9 cellular contexts compared by ENCODE assay signal in the genomic region with DNA sequence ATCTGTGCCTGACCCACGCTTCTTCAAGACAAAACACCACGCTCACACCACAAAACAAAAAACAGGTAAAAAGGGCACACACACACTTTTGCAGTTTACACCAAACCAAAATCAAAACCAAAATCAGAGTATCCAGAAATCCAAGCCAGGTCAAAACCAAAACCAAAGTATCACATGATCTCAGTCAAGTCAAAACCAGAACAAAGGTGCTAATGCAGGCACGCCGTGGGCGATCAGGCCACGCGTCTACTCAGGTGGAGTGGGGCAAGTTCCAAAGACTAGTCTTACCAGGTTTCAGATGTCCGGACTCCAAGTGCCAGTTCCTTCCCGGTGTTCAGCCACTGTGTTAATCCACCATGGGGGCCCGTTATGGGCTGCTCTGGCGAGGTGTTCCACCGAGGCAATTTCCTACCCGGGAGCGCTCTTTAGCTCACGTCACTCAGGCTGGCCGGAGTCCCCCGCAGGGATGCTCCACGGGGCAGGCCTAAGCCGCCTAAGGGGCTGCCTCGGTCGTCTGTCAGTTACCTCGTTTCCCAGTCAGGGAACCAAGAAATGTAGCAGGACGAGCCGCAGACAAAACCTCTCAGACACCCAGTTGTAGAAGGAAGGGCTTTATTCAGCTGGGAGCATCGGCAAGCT. TPM values are rescaled to one million over a fixed set of nuclear protein-coding genes. Genes with fewer than 3 reads are reported as not detected.
DNase-seq lines count a peak whose midpoint lies in the region; ATAC-seq, FAIRE-seq and TF ChIP-seq lines count a peak whose summit lies in the region.
"Not testable (repeated sequence)": the region's sequence is repeated elsewhere in the genome, so short reads cannot be mapped to it uniquely, and the experiment has no call there.
"Had no signal": no experiment of that assay in that cellular context is flagged by ENCODE, and none has a peak within 500 bp of the region (broad histone marks: within the 10 kb centered on the region; RNA-seq: fewer than 3 reads in every experiment).

No MANE protein-coding gene starts in this region.

- FAIRE-seq in GM18507 (lab: Jason Lieb, UNC): peak; percentile 59
- not testable (repeated sequence) for FAIRE-seq in H1 (lab: Jason Lieb, UNC)

- not testable (repeated sequence) for DNase-seq in GM18507 (ENCODE audit: extremely low spot score, insufficient read length, low read depth); Panc1 (ENCODE audit: low read depth, low spot score); activated T-cell treated with anti-CD3 and anti-CD28 coated beads, Interleukin-2, amount 50 U/mL, for 72 hours; naive B cell; prostate gland (ENCODE audit: low spot score)
- DNase-seq in H1 (ENCODE audit: low read depth in 1 of 2, low spot score in 2 of 2) (peak in 1 of 2 experiments; percentile 44), Right ventricle myocardium superior (peak; percentile 15)

- H2BK120ac ChIP-seq in H1 (replicated peaks; ENCODE audit: low read depth, low read length): not testable (repeated sequence)

- not testable (repeated sequence) for H3K36me3 ChIP-seq in BLaER1 treated with 17β-estradiol and CSF1 and Interleukin-3, amounts not matched to agents 10 nM and 100 nM; Panc1 (ENCODE audit: control insufficient read depth, insufficient read depth, low read length); H1 (ENCODE audit: control insufficient read depth in 2 of 4, insufficient read depth in 4 of 4, low read length in 3 of 4); prostate gland

- not testable (repeated sequence) for TF ChIP-seq EP300 in H1 (IDR thresholded peaks at IDR 0.05; ENCODE audit: borderline replicate concordance in 1 of 2, low read depth in 2 of 2, low read length in 2 of 2)

- BruUV-seq in Panc1 (replicated peaks; lab: Mats Ljungman, UMichigan): not testable (repeated sequence)

- 0 out of 2 replicates have a peak overlapping the region, but pooled peaks have one; percentile 88 for H2BK15ac ChIP-seq in H1 (ENCODE audit: low read length)

- H3K23ac ChIP-seq in H1 (ENCODE audit: insufficient read length): not testable (repeated sequence)

- H3K23me2 ChIP-seq in H1 (ENCODE audit: low read depth, low read length): not testable (repeated sequence)

- H3K4me3 Mint-ChIP-seq in activated T-cell treated with anti-CD3 and anti-CD28 coated beads, Interleukin-2, amount 50 U/mL, for 72 hours: peak overlapping the region in 1 of 2 donors; percentile 45
- peak overlapping the region in 3 of 8 donors; percentile 21 to 56 (median 41) for H3K4me3 Mint-ChIP-seq in naive B cell

- not testable (repeated sequence) for H3K79me2 ChIP-seq in H1 (ENCODE audit: control insufficient read depth in 1 of 2, insufficient read depth in 2 of 2, low read length in 2 of 2)

- not testable (repeated sequence) for H3K27me3 Mint-ChIP-seq in activated T-cell treated with anti-CD3 and anti-CD28 coated beads, Interleukin-2, amount 50 U/mL, for 72 hours (ENCODE audit: low read depth)
- H3K27me3 Mint-ChIP-seq in naive B cell: peaks cover 4 to 23% (median 21%) of the 10 kb centered on the region in 3 donors

- not testable (repeated sequence) for H2BK5ac ChIP-seq in H1 (ENCODE audit: low read depth, low read length)

- H3K27me3 ChIP-seq in BLaER1 treated with 17β-estradiol and CSF1 and Interleukin-3, amounts not matched to agents 10 nM and 100 nM; Panc1 (ENCODE audit: control insufficient read depth, insufficient read depth, low read length); H1 (replicated peaks in 1 of 4; ENCODE audit: control insufficient read depth in 3 of 4, extremely low read depth in 1 of 4, insufficient read depth in 3 of 4, low read length in 3 of 4); prostate gland (replicated peaks; ENCODE audit: insufficient read depth): not testable (repeated sequence)

- not testable (repeated sequence) for H4K91ac ChIP-seq in H1 (replicated peaks; ENCODE audit: insufficient read length, low read length)

- not testable (repeated sequence) for H3K9me3 Mint-ChIP-seq in activated T-cell treated with anti-CD3 and anti-CD28 coated beads, Interleukin-2, amount 50 U/mL, for 72 hours; naive B cell

- H3K9ac ChIP-seq in BLaER1 treated with 17β-estradiol and CSF1 and Interleukin-3, amounts not matched to agents 10 nM and 100 nM: peak overlapping the region; percentile 30 to 77 (median 61); a peak in 19 of 22 replicates
- H3K9ac ChIP-seq in H1 (replicated peaks in 1 of 4; ENCODE audit: extremely low read depth in 1 of 4, low read depth in 3 of 4, low read length in 3 of 4): not testable (repeated sequence)

- not testable (repeated sequence) for H3K9me3 ChIP-seq in BLaER1 treated with 17β-estradiol and CSF1 and Interleukin-3, amounts not matched to agents 10 nM and 100 nM (replicated peaks in 1 of 11); Panc1 (ENCODE audit: control insufficient read depth, insufficient read depth, low read depth, low read length); H1 (ENCODE audit: insufficient read depth in 2 of 2, low read depth in 1 of 2, low read length in 1 of 2); prostate gland

- POLR2A ChIA-PET in Panc1 (lab: Charles Lee): not testable (repeated sequence)
- POLR2A ChIA-PET in H1 (lab: Charles Lee; ENCODE audit: partially characterized antibody): interaction anchor here (0.8 to 1.7 kb wide), 8 partner anchors 9 to 83 kb away, joined by 3 to 6 read pairs (median 3); a partner anchor contains a TSS

- peak overlapping the region in 9 of 11 experiments; percentile 39 to 78 (median 64); a peak in 15 of 22 replicates for H3K27ac ChIP-seq in BLaER1 treated with 17β-estradiol and CSF1 and Interleukin-3, amounts not matched to agents 10 nM and 100 nM
- H3K27ac ChIP-seq in Panc1 (ENCODE audit: low read length) (peak overlapping the region; percentile 61; the same call in 1 of the 2 replicates), prostate gland (peak overlapping the region; percentile 80 to 83)
- H3K27ac ChIP-seq in H1 (ENCODE audit: low read depth, low read length): not testable (repeated sequence)

- H2AFZ ChIP-seq in H1 (ENCODE audit: low read length): not testable (repeated sequence)

- peak overlapping the region in 8 of 11 experiments; percentile 1 to 58 (median 38); a peak in 11 of 22 replicates for H3K4me2 ChIP-seq in BLaER1 treated with 17β-estradiol and CSF1 and Interleukin-3, amounts not matched to agents 10 nM and 100 nM
- H3K4me2 ChIP-seq in H1 (ENCODE audit: insufficient read depth in 1 of 2, low read depth in 2 of 2, low read length in 2 of 2): not testable (repeated sequence)

- TF ChIP-seq POLR2A in H1 (IDR thresholded peaks at IDR 0.05; ENCODE audit: control extremely low read depth in 1 of 2, low read depth in 2 of 2, low read length in 2 of 2); prostate gland (IDR thresholded peaks at IDR 0.05): not testable (repeated sequence)

- not testable (repeated sequence) for H4K20me1 ChIP-seq in BLaER1 treated with 17β-estradiol and CSF1 and Interleukin-3, amounts not matched to agents 10 nM and 100 nM; H1 (replicated peaks in 1 of 2; ENCODE audit: control insufficient read depth in 1 of 2, insufficient read depth in 2 of 2, low read length in 2 of 2)

- 93% methylated on average over 25 of the region's 25 CpGs; no CpG with 5 or more reads in 1 of the 2 experiments for WGBS in H1 (ENCODE audit: extremely low coverage in 1 of 2, insufficient coverage in 1 of 2, insufficient read length in 1 of 2, insufficient replicate concordance in 2 of 2, low coverage in 1 of 2, low lambda C conversion rate in 2 of 2, missing lambda C conversion rate in 1 of 2), 2 experiments
- WGBS in prostate gland: 56% methylated on average over 25 of the region's 25 CpGs

- CTCF ChIA-PET in Panc1 (lab: Charles Lee): not testable (repeated sequence)
- CTCF ChIA-PET in H1 (lab: Charles Lee; ENCODE audit: partially characterized antibody): interaction anchor here (1.1 to 1.6 kb wide), 4 partner anchors 9 to 21 kb away, joined by 3 to 5 read pairs (median 4); no protein-coding TSS in a partner anchor

- TF ChIP-seq CTCF in Panc1 (IDR thresholded peaks at IDR 0.05); H1 (IDR thresholded peaks at IDR 0.05; ENCODE audit: control extremely low read depth in 1 of 3, insufficient read depth in 1 of 3, low read depth in 1 of 3, low read length in 3 of 3); prostate gland (IDR thresholded peaks at IDR 0.05): not testable (repeated sequence)

- intact Hi-C loops in Panc1 (cut with micrococcal nuclease; ENCODE audit: unreplicated experiment); Right ventricle myocardium superior (cut with DNase I); prostate gland (cut with DNase I): not testable (repeated sequence)

- H2AK5ac ChIP-seq in H1 (ENCODE audit: low read depth, low read length): 0 out of 2 replicates have a peak overlapping the region, but pooled peaks have one; percentile 90

- H3K4ac ChIP-seq in H1 (replicated peaks; ENCODE audit: insufficient read length, low read depth, low read length): not testable (repeated sequence)

- not testable (repeated sequence) for H3K56ac ChIP-seq in H1 (replicated peaks; ENCODE audit: insufficient read length, low read depth, low read length)

- H2BK20ac ChIP-seq in H1 (ENCODE audit: low read length): not testable (repeated sequence)

- not testable (repeated sequence) for H3K14ac ChIP-seq in H1 (ENCODE audit: insufficient read length)

- not testable (repeated sequence) for H3K36me3 Mint-ChIP-seq in activated T-cell treated with anti-CD3 and anti-CD28 coated beads, Interleukin-2, amount 50 U/mL, for 72 hours (ENCODE audit: insufficient read depth in 2 of 2); naive B cell

- peaks cover 18 to 50% (median 43%) of the 10 kb centered on the region in 10 experiments for H3K4me1 ChIP-seq in BLaER1 treated with 17β-estradiol and CSF1 and Interleukin-3, amounts not matched to agents 10 nM and 100 nM
- H3K4me1 ChIP-seq in Panc1 (ENCODE audit: control insufficient read depth, insufficient read depth, low read length) (peaks cover 22% of the 10 kb centered on the region), H1 (replicated peaks in 1 of 4; ENCODE audit: control insufficient read depth in 3 of 4, insufficient read depth in 4 of 4, low read length in 3 of 4) (peaks cover 0 to 29% (median 23%) of the 10 kb centered on the region in 4 experiments; a peak in 6 of 7 replicates)
- not testable (repeated sequence) for H3K4me1 ChIP-seq in prostate gland (replicated peaks)

- ATAC-seq in Panc1; activated T-cell treated with anti-CD3 and anti-CD28 coated beads, Interleukin-2, amount 50 U/mL, for 72 hours (replicated peaks in 1 of 2); Right ventricle myocardium superior (ENCODE audit: poor library complexity); naive B cell (ENCODE audit: low read depth in 2 of 2): not testable (repeated sequence)

- not testable (repeated sequence) for H3K4me3 ChIP-seq in BLaER1 treated with 17β-estradiol and CSF1 and Interleukin-3, amounts not matched to agents 10 nM and 100 nM; Panc1 (ENCODE audit: low read depth in 2 of 2, low read length in 2 of 2); H1 (ENCODE audit: extremely low read depth in 1 of 4, insufficient read depth in 2 of 4, low read depth in 3 of 4, low read length in 4 of 4); prostate gland

- H3K18ac ChIP-seq in H1 (ENCODE audit: extremely low read depth, low read length): not testable (repeated sequence)

- peaks cover 24% of the 10 kb centered on the region for H3K4me1 Mint-ChIP-seq in activated T-cell treated with anti-CD3 and anti-CD28 coated beads, Interleukin-2, amount 50 U/mL, for 72 hours (ENCODE audit: low read depth)
- peaks cover 5 to 12% (median 8%) of the 10 kb centered on the region in 3 donors for H3K4me1 Mint-ChIP-seq in naive B cell

- peak overlapping the region; percentile 5 for H3K27ac Mint-ChIP-seq in activated T-cell treated with anti-CD3 and anti-CD28 coated beads, Interleukin-2, amount 50 U/mL, for 72 hours
- H3K27ac Mint-ChIP-seq in naive B cell: peak overlapping the region in 4 of 6 donors; percentile 25 to 40 (median 34)

- TF ChIP-seq RAD21 in H1 (IDR thresholded peaks at IDR 0.05 in 1 of 2, conservative IDR thresholded peaks at IDR 0.05 in 1 of 2; ENCODE audit: low read depth in 2 of 2, low read length in 2 of 2): not testable (repeated sequence)

- in situ Hi-C loops in Panc1 (cut with HindIII; ENCODE audit: low pct_unique_long_range_greater_than_20kb, low sequenced_read_pairs): not testable (repeated sequence)

- not testable (repeated sequence) for H4K5ac ChIP-seq in H1 (ENCODE audit: insufficient read length, low read depth, low read length)

- H4K8ac ChIP-seq in H1 (ENCODE audit: extremely low read depth, insufficient read depth, low read length): 0 out of 2 replicates have a peak overlapping the region, but pooled peaks have one; percentile 35

- not testable (repeated sequence) for H3K79me1 ChIP-seq in H1 (ENCODE audit: low read depth, low read length)

- H2BK12ac ChIP-seq in H1 (ENCODE audit: low read depth, low read length): not testable (repeated sequence)

RNA-seq across cellular contexts. Expression of a gene that starts 3.1 kb away (rescaled TPM):
- total RNA-seq in Panc1 (2021; ENCODE audit: unreplicated experiment) (1.9 TPM), Right ventricle myocardium superior (1.8 TPM), prostate gland (10 to 100 TPM; 33.7 to 34.9 TPM)
- 3.7 TPM for polyA plus RNA-seq in Panc1 (2012; ENCODE audit: insufficient read length)
- total RNA-seq in activated T-cell treated with anti-CD3 and anti-CD28 coated beads, Interleukin-2, amount 50 U/mL, for 72 hours: under 1 TPM in 1 of 2 donors, not detected in 1; 0.17 TPM
- total RNA-seq in H1 (2021; fragmentation: NEBNext Ultra II Directional; extraction: Animal tissue kit (Norgen Biotek cat#: 25700)): 1.8 and 2.2 TPM in 2 replicates
- polyA plus RNA-seq in H1 (2011; rRNA removed) (1.7 and 2.0 TPM in 2 replicates), naive B cell (ENCODE audit: low read depth in 6 of 6) (1 to 10 TPM in 1 of 6 donors, under 1 TPM in 4, not detected in 1; 0.17 to 1.5 (median 0.28) TPM)
- polyA plus RNA-seq in H1 (2011; cell fraction: cytosol; rRNA removed): 3.2 TPM
- 6.6 TPM for polyA plus RNA-seq in H1 (2011; cell fraction: nucleus; rRNA removed)
- 2.6 to 3.5 TPM (median 3.3 TPM) in 4 replicates for polyA plus RNA-seq in H1 (2012, experiment 1 of 2)
- 3.2 TPM for polyA plus RNA-seq in H1 (2012, experiment 2 of 2)
- 1.2 TPM for polyA plus RNA-seq in H1 (2013, experiment 1 of 2)
- polyA plus RNA-seq in H1 (2013, experiment 2 of 2): 1.3 TPM
- 0.73 and 0.80 TPM in 2 replicates for polyA minus RNA-seq in H1 (2011; rRNA and poly(A)+ RNA removed)
- polyA minus RNA-seq in H1 (2011; cell fraction: cytosol; rRNA and poly(A)+ RNA removed): 1.7 TPM
- polyA minus RNA-seq in H1 (2011; cell fraction: nucleus; rRNA and poly(A)+ RNA removed): 2.2 TPM
- total RNA-seq: CD8-positive, alpha-beta memory T cell had no signal
- polyA plus RNA-seq: CD8-positive, alpha-beta memory T cell had no signal

RNA-seq across cellular contexts. Expression of a gene that starts 10.9 kb away (rescaled TPM):
- total RNA-seq in Panc1 (2021; ENCODE audit: unreplicated experiment) (196 TPM), Right ventricle myocardium superior (144 TPM), prostate gland (100 to 1,000 TPM; 143 to 174 TPM)
- polyA plus RNA-seq in Panc1 (2012; ENCODE audit: insufficient read length): 252 TPM
- total RNA-seq in activated T-cell treated with anti-CD3 and anti-CD28 coated beads, Interleukin-2, amount 50 U/mL, for 72 hours: 10 to 100 TPM; 74.9 to 77.5 TPM
- total RNA-seq in H1 (2021; fragmentation: NEBNext Ultra II Directional; extraction: Animal tissue kit (Norgen Biotek cat#: 25700)): 126 and 130 TPM in 2 replicates
- polyA plus RNA-seq in H1 (2011; rRNA removed) (138 and 151 TPM in 2 replicates), naive B cell (ENCODE audit: low read depth in 6 of 6) (100 to 1,000 TPM in 3 of 6 donors, 10 to 100 TPM in 3; 75.1 to 129 (median 102) TPM)
- 155 TPM for polyA plus RNA-seq in H1 (2011; cell fraction: cytosol; rRNA removed)
- 119 TPM for polyA plus RNA-seq in H1 (2011; cell fraction: nucleus; rRNA removed)
- polyA plus RNA-seq in H1 (2012, experiment 1 of 2): 199 to 245 TPM (median 224 TPM) in 4 replicates
- 282 TPM for polyA plus RNA-seq in H1 (2012, experiment 2 of 2)
- 197 TPM for polyA plus RNA-seq in H1 (2013, experiment 1 of 2)
- 188 TPM for polyA plus RNA-seq in H1 (2013, experiment 2 of 2)
- polyA minus RNA-seq in H1 (2011; rRNA and poly(A)+ RNA removed): 67.9 and 70.9 TPM in 2 replicates
- 82.3 TPM for polyA minus RNA-seq in H1 (2011; cell fraction: cytosol; rRNA and poly(A)+ RNA removed)
- 51.4 TPM for polyA minus RNA-seq in H1 (2011; cell fraction: nucleus; rRNA and poly(A)+ RNA removed)

RNA-seq across cellular contexts. Expression of a gene that starts 17.5 kb away (rescaled TPM):
- total RNA-seq in Panc1 (2021; ENCODE audit: unreplicated experiment): 858 TPM
- polyA plus RNA-seq in Panc1 (2012; ENCODE audit: insufficient read length): 1,549 TPM
- total RNA-seq in activated T-cell treated with anti-CD3 and anti-CD28 coated beads, Interleukin-2, amount 50 U/mL, for 72 hours: 1 to 10 TPM in 1 of 2 donors, under 1 TPM in 1; 0.94 to 1.4 TPM
- total RNA-seq in H1 (2021; fragmentation: NEBNext Ultra II Directional; extraction: Animal tissue kit (Norgen Biotek cat#: 25700)): 36.6 and 42.0 TPM in 2 replicates
- polyA plus RNA-seq in H1 (2011; rRNA removed): 16.0 and 19.5 TPM in 2 replicates
- polyA plus RNA-seq in H1 (2011; cell fraction: cytosol; rRNA removed): 15.8 TPM
- polyA plus RNA-seq in H1 (2011; cell fraction: nucleus; rRNA removed): 26.0 TPM
- polyA plus RNA-seq in H1 (2012, experiment 1 of 2): 15.3 to 20.4 TPM (median 19.1 TPM) in 4 replicates
- polyA plus RNA-seq in H1 (2012, experiment 2 of 2): 11.3 TPM
- polyA plus RNA-seq in H1 (2013, experiment 1 of 2): 32.5 TPM
- 30.8 TPM for polyA plus RNA-seq in H1 (2013, experiment 2 of 2)
- polyA minus RNA-seq in H1 (2011; rRNA and poly(A)+ RNA removed): 3.7 and 6.6 TPM in 2 replicates
- polyA minus RNA-seq in H1 (2011; cell fraction: cytosol; rRNA and poly(A)+ RNA removed): 13.1 TPM
- 13.6 TPM for polyA minus RNA-seq in H1 (2011; cell fraction: nucleus; rRNA and poly(A)+ RNA removed)
- 17.1 TPM for total RNA-seq in Right ventricle myocardium superior
- polyA plus RNA-seq in naive B cell (ENCODE audit: low read depth in 6 of 6): under 1 TPM in 1 of 6 donors, not detected in 5; 0.41 TPM
- total RNA-seq in prostate gland: 100 to 1,000 TPM; 191 to 227 TPM
- polyA plus RNA-seq: CD8-positive, alpha-beta memory T cell had no signal

RNA-seq across cellular contexts. Expression of a gene that starts 18.8 kb away (rescaled TPM):
- total RNA-seq in Panc1 (2021; ENCODE audit: unreplicated experiment) (297 TPM), Right ventricle myocardium superior (45.7 TPM), prostate gland (100 to 1,000 TPM; 116 to 242 TPM)
- polyA plus RNA-seq in Panc1 (2012; ENCODE audit: insufficient read length): 235 TPM
- total RNA-seq in activated T-cell treated with anti-CD3 and anti-CD28 coated beads, Interleukin-2, amount 50 U/mL, for 72 hours: 100 to 1,000 TPM; 166 to 180 TPM
- total RNA-seq in H1 (2021; fragmentation: NEBNext Ultra II Directional; extraction: Animal tissue kit (Norgen Biotek cat#: 25700)): 120 TPM in 2 replicates
- polyA plus RNA-seq in H1 (2011; rRNA removed) (79.8 and 121 TPM in 2 replicates), naive B cell (ENCODE audit: low read depth in 6 of 6) (10 to 100 TPM; 16.8 to 50.2 (median 24.6) TPM)
- 153 TPM for polyA plus RNA-seq in H1 (2011; cell fraction: cytosol; rRNA removed)
- 606 TPM for polyA plus RNA-seq in H1 (2011; cell fraction: nucleus; rRNA removed)
- 111 to 127 TPM (median 117 TPM) in 4 replicates for polyA plus RNA-seq in H1 (2012, experiment 1 of 2)
- 46.7 TPM for polyA plus RNA-seq in H1 (2012, experiment 2 of 2)
- 109 TPM for polyA plus RNA-seq in H1 (2013, experiment 1 of 2)
- polyA plus RNA-seq in H1 (2013, experiment 2 of 2): 91.9 TPM
- 66.3 and 81.1 TPM in 2 replicates for polyA minus RNA-seq in H1 (2011; rRNA and poly(A)+ RNA removed)
- 48.5 TPM for polyA minus RNA-seq in H1 (2011; cell fraction: cytosol; rRNA and poly(A)+ RNA removed)
- 142 TPM for polyA minus RNA-seq in H1 (2011; cell fraction: nucleus; rRNA and poly(A)+ RNA removed)

RNA-seq across cellular contexts. Expression of a gene that starts 31.5 kb away (rescaled TPM):
- total RNA-seq in Panc1 (2021; ENCODE audit: unreplicated experiment): 10.6 TPM
- polyA plus RNA-seq in Panc1 (2012; ENCODE audit: insufficient read length): 8.1 TPM
- 1 to 10 TPM; 2.8 to 3.7 TPM for total RNA-seq in activated T-cell treated with anti-CD3 and anti-CD28 coated beads, Interleukin-2, amount 50 U/mL, for 72 hours
- total RNA-seq in H1 (2021; fragmentation: NEBNext Ultra II Directional; extraction: Animal tissue kit (Norgen Biotek cat#: 25700)): 1.3 and 2.0 TPM in 2 replicates
- polyA plus RNA-seq in H1 (2011; rRNA removed): 2.7 and 2.8 TPM in 2 replicates
- polyA plus RNA-seq in H1 (2011; cell fraction: cytosol; rRNA removed): 2.3 TPM
- 10.7 TPM for polyA plus RNA-seq in H1 (2011; cell fraction: nucleus; rRNA removed)
- 3.1 to 5.1 TPM (median 3.8 TPM) in 4 replicates for polyA plus RNA-seq in H1 (2012, experiment 1 of 2)
- 1.9 TPM for polyA plus RNA-seq in H1 (2012, experiment 2 of 2)
- 1.1 TPM for polyA plus RNA-seq in H1 (2013, experiment 1 of 2)
- 0.74 TPM for polyA plus RNA-seq in H1 (2013, experiment 2 of 2)
- 0.57 and 0.88 TPM in 2 replicates for polyA minus RNA-seq in H1 (2011; rRNA and poly(A)+ RNA removed)
- 0.73 TPM for polyA minus RNA-seq in H1 (2011; cell fraction: cytosol; rRNA and poly(A)+ RNA removed)
- 3.2 TPM for polyA minus RNA-seq in H1 (2011; cell fraction: nucleus; rRNA and poly(A)+ RNA removed)
- total RNA-seq in Right ventricle myocardium superior: 0.94 TPM
- not detected for polyA plus RNA-seq in naive B cell (ENCODE audit: low read depth in 6 of 6)
- total RNA-seq in prostate gland: 1 to 10 TPM; 7.3 to 9.9 TPM

Comparison
In these comparisons a context has a peak if more than half of its experiments do, and no peak if none do; other contexts are left out.
1. RNA of a gene that starts 3.1 kb away (total RNA-seq): 33.7 to 34.9 TPM in prostate gland; 1.9 TPM in Panc1 (single experiment), 1.8 TPM in Right ventricle myocardium superior (single experiment), 1.8 to 2.2 TPM in H1 and 0.17 TPM in activated T-cell treated with anti-CD3 and anti-CD28 coated beads, Interleukin-2, amount 50 U/mL, for 72 hours; every median in the first group is over 10 times any median in the second.